In the genomic region with DNA sequence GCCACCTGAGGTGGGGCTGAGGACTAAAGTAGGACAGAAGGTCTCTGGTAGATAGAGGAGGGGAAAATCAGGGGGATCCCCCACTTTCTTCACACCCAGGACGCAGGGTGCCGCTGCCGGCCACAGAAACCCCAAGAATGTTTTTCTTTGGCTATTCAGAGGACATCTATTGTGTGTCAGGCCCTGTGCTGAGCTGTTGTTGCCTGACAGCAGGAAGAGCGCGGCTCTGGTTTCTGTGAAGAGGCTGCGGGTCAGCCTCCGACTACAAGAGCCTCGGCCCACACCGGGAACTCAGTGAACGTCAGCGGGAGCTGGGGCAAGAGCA, we compare ENCODE assay signal across 8 cellular contexts. TPM values are rescaled to one million over a fixed set of nuclear protein-coding genes. Genes with fewer than 3 reads are reported as not detected.
DNase-seq lines count a peak whose midpoint lies in the region; ATAC-seq and TF ChIP-seq lines count a peak whose summit lies in the region.

No MANE protein-coding gene starts in this region.

- ATAC-seq in GM19023 (IDR thresholded peaks at IDR 0.05; ENCODE audit: unreplicated experiment) (peak; percentile 47), HG03175 (IDR thresholded peaks at IDR 0.05; ENCODE audit: unreplicated experiment) (peak; percentile 49), WTC11 (peak; percentile 11), naive B cell (ENCODE audit: low read depth in 2 of 2) (peak; percentile 33 to 43)

- TF ChIP-seq POLR2A in thyroid gland (IDR thresholded peaks at IDR 0.05): no peak

- no peaks in the 10 kb centered on the region for H3K9me3 ChIP-seq in thyroid gland

- intact Hi-C loops in thyroid gland (cut with DNase I): loop anchor here (5.0 kb wide), 1 partner anchor 90 kb away; a partner anchor contains a TSS

- H3K36me3 ChIP-seq in thyroid gland: no peaks in the 10 kb centered on the region

- H3K27ac Mint-ChIP-seq in WTC11 (peak overlapping the region; percentile 98), naive B cell (peak overlapping the region; percentile 98 to 99 (median 99))

- H3K4me1 ChIP-seq in thyroid gland: peaks cover 29 to 47% of the 10 kb centered on the region in 2 donors

- H3K27me3 Mint-ChIP-seq in WTC11 (ENCODE audit: low read depth) (no peaks in the 10 kb centered on the region; the same call in 1 of the 2 replicates), naive B cell (no peaks in the 10 kb centered on the region)

- 2 to 9% methylated on average over 3 to 10 of the region's 11 CpGs for WGBS in thyroid gland, 2 donors

- H3K27me3 ChIP-seq in thyroid gland: no peaks in the 10 kb centered on the region

- H3K36me3 Mint-ChIP-seq in WTC11 (peaks cover 2% of the 10 kb centered on the region; the same call in 1 of the 2 replicates), naive B cell (peaks cover 0 to under 1% of the 10 kb centered on the region in 2 donors)

- POLR2A ChIA-PET in WTC11 (lab: Charles Lee): interaction anchor here (0.6 to 3.0 kb wide), 7 partner anchors 11 to 256 kb away, joined by 3 to 19 read pairs (median 3); no protein-coding TSS in a partner anchor

- peaks cover 58% of the 10 kb centered on the region for H3K4me1 Mint-ChIP-seq in WTC11
- H3K4me1 Mint-ChIP-seq in naive B cell: peaks cover 41 to 50% (median 43%) of the 10 kb centered on the region in 3 donors

- CTCF ChIA-PET in WTC11 (lab: Charles Lee): interaction anchor here (1.0 to 5.4 kb wide), 14 partner anchors 13 to 287 kb away, joined by 3 to 110 read pairs (median 19); no protein-coding TSS in a partner anchor

- no peaks in the 10 kb centered on the region for H3K9me3 Mint-ChIP-seq in WTC11
- peaks cover 0 to 1% (median 0%) of the 10 kb centered on the region in 7 donors for H3K9me3 Mint-ChIP-seq in naive B cell

- H3K27ac ChIP-seq in thyroid gland: peak overlapping the region; percentile 93 to 100 (median 98)

- peak; percentile 34 for DNase-seq in AG08396 (ENCODE audit: low spot score)
- DNase-seq in WTC11 (ENCODE audit: low spot score): no peak
- DNase-seq in effector CD4-positive, alpha-beta T cell: peak; percentile 51
- DNase-seq in naive B cell: no peak
- DNase-seq in thyroid gland: no peak
- no peak for DNase-seq in NCI-H526 (lab: John Stamatoyannopoulos, UW)

- peak overlapping the region; percentile 23 to 61 (median 55) for H3K4me3 ChIP-seq in thyroid gland (replicated peaks in 1 of 3)

- TF ChIP-seq CTCF in WTC11 (IDR thresholded peaks at IDR 0.05) (no peak), thyroid gland (IDR thresholded peaks at IDR 0.05) (no peak)

- H3K4me3 Mint-ChIP-seq in WTC11 (peak overlapping the region; percentile 97), naive B cell (peak overlapping the region; percentile 83 to 99 (median 99))

TF ChIP-seq in WTC11, 78 proteins besides CTCF, POLR2A, EP300 and RAD21 (continues in another document):
- TF ChIP-seq JUN (CRISPR knock-in tag; IDR thresholded peaks at IDR 0.05) (no peak), FOXJ3 (CRISPR knock-in tag; IDR thresholded peaks at IDR 0.05; ENCODE audit: borderline replicate concordance) (no peak), IRF2 (CRISPR knock-in tag; IDR thresholded peaks at IDR 0.05; ENCODE audit: borderline replicate concordance, low read depth) (no peak), CREM (CRISPR knock-in tag; IDR thresholded peaks at IDR 0.05) (0 out of 2 replicates have a peak, but pooled peaks have one; percentile 36), NFE2L1 (CRISPR knock-in tag; IDR thresholded peaks at IDR 0.05) (no peak), CBFB (CRISPR knock-in tag; IDR thresholded peaks at IDR 0.05; ENCODE audit: low read depth) (no peak), NR2C2 (CRISPR knock-in tag; IDR thresholded peaks at IDR 0.05) (no peak), RELA (CRISPR knock-in tag; IDR thresholded peaks at IDR 0.05; ENCODE audit: borderline replicate concordance) (no peak), KAT7 (CRISPR knock-in tag; IDR thresholded peaks at IDR 0.05; ENCODE audit: borderline replicate concordance) (0 out of 2 replicates have a peak, but pooled peaks have one; percentile 28), TEAD4 (CRISPR knock-in tag; IDR thresholded peaks at IDR 0.05) (no peak), NFYB (CRISPR knock-in tag; conservative IDR thresholded peaks at IDR 0.05; ENCODE audit: low read depth) (no peak)
- TF ChIP-seq, protein P1, sequence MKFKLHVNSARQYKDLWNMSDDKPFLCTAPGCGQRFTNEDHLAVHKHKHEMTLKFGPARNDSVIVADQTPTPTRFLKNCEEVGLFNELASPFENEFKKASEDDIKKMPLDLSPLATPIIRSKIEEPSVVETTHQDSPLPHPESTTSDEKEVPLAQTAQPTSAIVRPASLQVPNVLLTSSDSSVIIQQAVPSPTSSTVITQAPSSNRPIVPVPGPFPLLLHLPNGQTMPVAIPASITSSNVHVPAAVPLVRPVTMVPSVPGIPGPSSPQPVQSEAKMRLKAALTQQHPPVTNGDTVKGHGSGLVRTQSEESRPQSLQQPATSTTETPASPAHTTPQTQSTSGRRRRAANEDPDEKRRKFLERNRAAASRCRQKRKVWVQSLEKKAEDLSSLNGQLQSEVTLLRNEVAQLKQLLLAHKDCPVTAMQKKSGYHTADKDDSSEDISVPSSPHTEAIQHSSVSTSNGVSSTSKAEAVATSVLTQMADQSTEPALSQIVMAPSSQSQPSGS (CRISPR knock-in tag; IDR thresholded peaks at IDR 0.05; ENCODE audit: borderline replicate concordance, low read depth): no peak
- TF ChIP-seq, protein P2, sequence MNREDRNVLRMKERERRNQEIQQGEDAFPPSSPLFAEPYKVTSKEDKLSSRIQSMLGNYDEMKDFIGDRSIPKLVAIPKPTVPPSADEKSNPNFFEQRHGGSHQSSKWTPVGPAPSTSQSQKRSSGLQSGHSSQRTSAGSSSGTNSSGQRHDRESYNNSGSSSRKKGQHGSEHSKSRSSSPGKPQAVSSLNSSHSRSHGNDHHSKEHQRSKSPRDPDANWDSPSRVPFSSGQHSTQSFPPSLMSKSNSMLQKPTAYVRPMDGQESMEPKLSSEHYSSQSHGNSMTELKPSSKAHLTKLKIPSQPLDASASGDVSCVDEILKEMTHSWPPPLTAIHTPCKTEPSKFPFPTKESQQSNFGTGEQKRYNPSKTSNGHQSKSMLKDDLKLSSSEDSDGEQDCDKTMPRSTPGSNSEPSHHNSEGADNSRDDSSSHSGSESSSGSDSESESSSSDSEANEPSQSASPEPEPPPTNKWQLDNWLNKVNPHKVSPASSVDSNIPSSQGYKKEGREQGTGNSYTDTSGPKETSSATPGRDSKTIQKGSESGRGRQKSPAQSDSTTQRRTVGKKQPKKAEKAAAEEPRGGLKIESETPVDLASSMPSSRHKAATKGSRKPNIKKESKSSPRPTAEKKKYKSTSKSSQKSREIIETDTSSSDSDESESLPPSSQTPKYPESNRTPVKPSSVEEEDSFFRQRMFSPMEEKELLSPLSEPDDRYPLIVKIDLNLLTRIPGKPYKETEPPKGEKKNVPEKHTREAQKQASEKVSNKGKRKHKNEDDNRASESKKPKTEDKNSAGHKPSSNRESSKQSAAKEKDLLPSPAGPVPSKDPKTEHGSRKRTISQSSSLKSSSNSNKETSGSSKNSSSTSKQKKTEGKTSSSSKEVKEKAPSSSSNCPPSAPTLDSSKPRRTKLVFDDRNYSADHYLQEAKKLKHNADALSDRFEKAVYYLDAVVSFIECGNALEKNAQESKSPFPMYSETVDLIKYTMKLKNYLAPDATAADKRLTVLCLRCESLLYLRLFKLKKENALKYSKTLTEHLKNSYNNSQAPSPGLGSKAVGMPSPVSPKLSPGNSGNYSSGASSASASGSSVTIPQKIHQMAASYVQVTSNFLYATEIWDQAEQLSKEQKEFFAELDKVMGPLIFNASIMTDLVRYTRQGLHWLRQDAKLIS (CRISPR knock-in tag; IDR thresholded peaks at IDR 0.05; ENCODE audit: borderline replicate concordance): no peak
- TF ChIP-seq, protein P3, sequence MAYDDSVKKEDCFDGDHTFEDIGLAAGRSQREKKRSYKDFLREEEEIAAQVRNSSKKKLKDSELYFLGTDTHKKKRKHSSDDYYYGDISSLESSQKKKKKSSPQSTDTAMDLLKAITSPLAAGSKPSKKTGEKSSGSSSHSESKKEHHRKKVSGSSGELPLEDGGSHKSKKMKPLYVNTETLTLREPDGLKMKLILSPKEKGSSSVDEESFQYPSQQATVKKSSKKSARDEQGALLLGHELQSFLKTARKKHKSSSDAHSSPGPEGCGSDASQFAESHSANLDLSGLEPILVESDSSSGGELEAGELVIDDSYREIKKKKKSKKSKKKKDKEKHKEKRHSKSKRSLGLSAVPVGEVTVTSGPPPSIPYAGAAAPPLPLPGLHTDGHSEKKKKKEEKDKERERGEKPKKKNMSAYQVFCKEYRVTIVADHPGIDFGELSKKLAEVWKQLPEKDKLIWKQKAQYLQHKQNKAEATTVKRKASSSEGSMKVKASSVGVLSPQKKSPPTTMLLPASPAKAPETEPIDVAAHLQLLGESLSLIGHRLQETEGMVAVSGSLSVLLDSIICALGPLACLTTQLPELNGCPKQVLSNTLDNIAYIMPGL (CRISPR knock-in tag; IDR thresholded peaks at IDR 0.05): 0 out of 2 replicates have a peak, but pooled peaks have one; percentile 22
- TF ChIP-seq, protein P4, sequence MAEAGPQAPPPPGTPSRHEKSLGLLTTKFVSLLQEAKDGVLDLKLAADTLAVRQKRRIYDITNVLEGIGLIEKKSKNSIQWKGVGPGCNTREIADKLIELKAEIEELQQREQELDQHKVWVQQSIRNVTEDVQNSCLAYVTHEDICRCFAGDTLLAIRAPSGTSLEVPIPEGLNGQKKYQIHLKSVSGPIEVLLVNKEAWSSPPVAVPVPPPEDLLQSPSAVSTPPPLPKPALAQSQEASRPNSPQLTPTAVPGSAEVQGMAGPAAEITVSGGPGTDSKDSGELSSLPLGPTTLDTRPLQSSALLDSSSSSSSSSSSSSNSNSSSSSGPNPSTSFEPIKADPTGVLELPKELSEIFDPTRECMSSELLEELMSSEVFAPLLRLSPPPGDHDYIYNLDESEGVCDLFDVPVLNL (CRISPR knock-in tag; IDR thresholded peaks at IDR 0.05; ENCODE audit: borderline replicate concordance, low read depth): no peak

RNA-seq across cellular contexts. Expression of a gene that starts 0.4 kb away (rescaled TPM):
- total RNA-seq in WTC11 (2021) (13.1 to 15.0 TPM (median 13.7 TPM) in 3 replicates), thyroid gland (10 to 100 TPM; 20.5 to 39.4 (median 27.8) TPM)
- polyA plus RNA-seq in naive B cell (ENCODE audit: low read depth in 6 of 6): 10 to 100 TPM in 4 of 6 donors, 1 to 10 TPM in 2; 7.8 to 14.2 (median 10.8) TPM

RNA-seq across cellular contexts. Expression of a gene that starts 39.1 kb away (rescaled TPM):
- total RNA-seq in WTC11 (2021): 26.5 to 29.8 TPM (median 28.7 TPM) in 3 replicates
- 1 to 10 TPM; 2.2 to 7.9 (median 2.4) TPM for polyA plus RNA-seq in naive B cell (ENCODE audit: low read depth in 6 of 6)
- 10 to 100 TPM; 11.4 to 33.1 (median 21.4) TPM for total RNA-seq in thyroid gland

Comparison
In these comparisons a context has a peak if more than half of its experiments do, and no peak if none do; other contexts are left out.
1. DNase-seq: peak in AG08396 (single experiment) and effector CD4-positive, alpha-beta T cell (single experiment); none in WTC11 (single experiment), naive B cell (single experiment), thyroid gland (0 of 2) and NCI-H526 (0 of 2).
2. Peak in every context shown above with its lines, with median percentiles within 50 percentile points of each other: ATAC-seq.